1 cellular context compared by ENCODE assay signal in genomic region chr2:218291934-218292699, GRCh38.
TF ChIP-seq lines count a peak whose summit lies in the region.

TMBIM1 (minus strand) TSS chr2:218292503; CDS start chr2:218282141, 10,362 bp downstream.

TF ChIP-seq in H1, 55 proteins besides CTCF, POLR2A, EP300 and RAD21 (continued from another document):
- TF ChIP-seq TBP (IDR thresholded peaks at IDR 0.05; ENCODE audit: low read depth, low read length) (peak; percentile 32; the same call in 1 of the 2 replicates), KDM4A (IDR thresholded peaks at IDR 0.05; ENCODE audit: low read depth, low read length, severe bottlenecking) (peak; percentile 82)
